ENCODE assay signal across 8 cellular contexts in the genomic region with DNA sequence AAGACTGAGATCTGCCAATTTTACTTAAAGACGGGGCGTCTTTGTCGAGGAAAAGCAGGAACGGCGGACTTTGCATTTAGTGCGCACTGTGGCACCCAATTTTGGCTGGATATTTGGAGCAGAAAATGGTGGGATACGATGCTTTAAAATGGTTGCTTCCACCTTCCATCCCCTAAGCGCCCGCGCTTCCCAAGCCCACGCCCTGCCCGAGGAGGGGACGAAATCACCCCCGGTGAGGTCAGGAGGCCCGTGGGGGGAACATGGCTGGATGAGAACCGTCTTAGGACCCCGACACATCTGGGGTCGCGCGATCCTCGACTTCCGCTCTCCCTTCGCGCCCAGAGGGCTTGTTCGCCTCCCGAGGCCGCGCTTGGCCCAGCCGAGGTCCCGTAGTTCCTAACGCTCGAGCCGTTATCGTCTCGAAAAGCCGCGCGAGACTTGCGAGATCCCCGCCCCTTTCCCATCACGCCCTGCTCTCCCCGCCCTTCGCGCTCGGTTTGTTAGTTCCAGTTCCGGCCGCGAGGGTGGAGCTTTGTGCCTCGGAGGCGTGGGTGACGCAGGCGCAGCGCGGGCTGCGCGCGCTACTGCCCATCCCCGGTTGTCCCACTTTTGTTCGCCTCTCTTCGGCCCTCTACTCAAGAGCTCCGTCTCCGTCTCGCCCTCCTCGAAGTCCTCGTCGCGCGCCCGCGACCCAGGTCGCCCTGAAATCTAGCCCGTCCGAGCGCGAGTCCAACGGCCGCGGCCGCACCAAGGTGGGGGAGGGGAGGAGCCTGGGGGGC. TPM values are rescaled to one million over a fixed set of nuclear protein-coding genes. Genes with fewer than 3 reads are reported as not detected.
DNase-seq lines count a peak whose midpoint lies in the region; ATAC-seq and TF ChIP-seq lines count a peak whose summit lies in the region.

SRRT (plus strand) TSS at position 527 of the 779 bp plus-strand sequence. CDS start 488 bp downstream, outside the sequence.

- CTCF ChIA-PET in Panc1 (lab: Charles Lee), result interaction anchor here (0.6 kb wide), 2 partner anchors 85 to 93 kb away, joined by 3 to 4 read pairs; no protein-coding TSS in a partner anchor

- H3K27ac ChIP-seq in Panc1 (ENCODE audit: low read length) (peak within 1 kb of the TSS; percentile 98), esophagus (ENCODE audit: low read depth in 2 of 2, low read length in 1 of 2) (peak within 1 kb of the TSS; percentile 98 to 99), muscle layer of colon (ENCODE audit: low read depth, low read length) (peak within 1 kb of the TSS; percentile 99)

- H3K27me3 ChIP-seq in Panc1 (ENCODE audit: control insufficient read depth, insufficient read depth, low read length) (no peaks in the 10 kb centered on the region), esophagus (ENCODE audit: control insufficient read depth in 1 of 2, insufficient read depth in 2 of 2, low read length in 2 of 2) (no peaks in the 10 kb centered on the region), muscle layer of colon (ENCODE audit: control insufficient read depth in 1 of 2, insufficient read depth in 2 of 2, low read length in 2 of 2) (no peaks in the 10 kb centered on the region)

- DNase-seq in DMS53 treated with DMSO at 0.1 percent for 48 hours (lab: John Stamatoyannopoulos, UW; ENCODE audit: unreplicated experiment), result peak; percentile 97
- peak; percentile 79 for DNase-seq in KG1 (lab: John Stamatoyannopoulos, UW)
- peak; percentile 96 for DNase-seq in Panc1 (ENCODE audit: low read depth, low spot score)
- DNase-seq in activated T-cell treated with anti-CD3 and anti-CD28 coated beads, Interleukin-2, amount 50 U/mL, for 4 hours, result peak; percentile 98
- peak; percentile 97 for DNase-seq in stimulated activated CD8-positive, alpha-beta memory T cell treated with anti-CD3 and anti-CD28 coated beads, Interleukin-7, amount 100 ng/mL, for 24 hours (ENCODE audit: low read depth)

- peaks cover 8% of the 10 kb centered on the region for H3K4me1 ChIP-seq in Panc1 (ENCODE audit: control insufficient read depth, insufficient read depth, low read length)
- no peaks in the 10 kb centered on the region for H3K4me1 ChIP-seq in esophagus (ENCODE audit: control insufficient read depth in 2 of 2, insufficient read depth in 2 of 2, low read length in 1 of 2)
- peaks cover 27% of the 10 kb centered on the region for H3K4me1 ChIP-seq in muscle layer of colon (ENCODE audit: insufficient read depth, low read length)

- H3K4me3 Mint-ChIP-seq in activated T-cell treated with anti-CD3 and anti-CD28 coated beads, Interleukin-2, amount 50 U/mL, for 4 hours, result peak within 1 kb of the TSS; percentile 99

- no peaks in the 10 kb centered on the region for H3K27me3 Mint-ChIP-seq in activated T-cell treated with anti-CD3 and anti-CD28 coated beads, Interleukin-2, amount 50 U/mL, for 4 hours (ENCODE audit: low read depth)

- no peaks in the 10 kb centered on the region for H3K9me3 Mint-ChIP-seq in activated T-cell treated with anti-CD3 and anti-CD28 coated beads, Interleukin-2, amount 50 U/mL, for 4 hours

- intact Hi-C loops in Panc1 (cut with micrococcal nuclease; ENCODE audit: unreplicated experiment), result no loop called here

- H3K4me1 Mint-ChIP-seq in activated T-cell treated with anti-CD3 and anti-CD28 coated beads, Interleukin-2, amount 50 U/mL, for 4 hours (ENCODE audit: low read depth), result peaks cover 48% of the 10 kb centered on the region

- peaks cover 28% of the 10 kb centered on the region for H3K36me3 Mint-ChIP-seq in activated T-cell treated with anti-CD3 and anti-CD28 coated beads, Interleukin-2, amount 50 U/mL, for 4 hours (ENCODE audit: insufficient read depth)

- H3K4me3 ChIP-seq in Panc1 (ENCODE audit: low read depth in 2 of 2, low read length in 2 of 2) (peak within 1 kb of the TSS; percentile 86 to 98), esophagus (ENCODE audit: low read depth in 1 of 2, low read length in 2 of 2) (peak within 1 kb of the TSS; percentile 87 to 90), muscle layer of colon (ENCODE audit: low read depth in 1 of 2, low read length in 2 of 2) (peak within 1 kb of the TSS; percentile 79 to 100)

- peak within 1 kb of the TSS; percentile 90 for H3K9ac ChIP-seq in muscle layer of colon (ENCODE audit: low read length)

- in situ Hi-C loops in Panc1 (cut with HindIII; ENCODE audit: low pct_unique_long_range_greater_than_20kb, low sequenced_read_pairs), result no loop called here

- BruUV-seq in Panc1 (replicated peaks; lab: Mats Ljungman, UMichigan), result TSS peak; percentile 99

- 2% methylated on average over 73 to 79 of the region's 79 CpGs for WGBS in esophagus, 2 donors

- POLR2A ChIA-PET in Panc1 (lab: Charles Lee), result interaction anchor here (0.6 to 1.1 kb wide), 10 partner anchors 12 to 697 kb away, joined by 3 to 10 read pairs (median 4); partner anchors contain the start of gene UFSP1

- H3K36me3 ChIP-seq in Panc1 (ENCODE audit: control insufficient read depth, insufficient read depth, low read length) (no peaks in the 10 kb centered on the region; the same call in none of the 2 replicates), esophagus (ENCODE audit: control insufficient read depth in 2 of 2, insufficient read depth in 2 of 2, low read length in 1 of 2) (peaks cover 0 to 22% of the 10 kb centered on the region in 2 donors), muscle layer of colon (ENCODE audit: insufficient read depth, low read length) (peaks cover 53% of the 10 kb centered on the region)

- ATAC-seq in GM21717 (IDR thresholded peaks at IDR 0.05; ENCODE audit: unreplicated experiment) (peak; percentile 74), Panc1 (peak; percentile 97)
- peak; percentile 95 to 96 for ATAC-seq in activated T-cell treated with anti-CD3 and anti-CD28 coated beads, Interleukin-2, amount 50 U/mL, for 4 hours

- H3K9me3 ChIP-seq in Panc1 (ENCODE audit: control insufficient read depth, insufficient read depth, low read depth, low read length), result no peaks in the 10 kb centered on the region
- H3K9me3 ChIP-seq in esophagus (ENCODE audit: control insufficient read depth in 2 of 2, insufficient read depth in 1 of 2, low read depth in 1 of 2, low read length in 1 of 2), result no peaks in the 10 kb centered on the region
- no peaks in the 10 kb centered on the region for H3K9me3 ChIP-seq in muscle layer of colon (ENCODE audit: low read length)

- TF ChIP-seq CTCF in Panc1 (IDR thresholded peaks at IDR 0.05), result no peak

RNA-seq across cellular contexts. Expression of gene SRRT, which starts in this region (rescaled TPM):
- total RNA-seq in Panc1 (2021; ENCODE audit: unreplicated experiment), result 248 TPM
- 234 TPM for polyA plus RNA-seq in Panc1 (2012; ENCODE audit: insufficient read length)
- total RNA-seq in activated T-cell treated with anti-CD3 and anti-CD28 coated beads, Interleukin-2, amount 50 U/mL, for 4 hours, result 100 to 1,000 TPM; 406 to 450 (median 436) TPM
- polyA plus RNA-seq in esophagus, result 100 to 1,000 TPM in 1 of 2 donors, 10 to 100 TPM in 1; 70.7 to 105 TPM

Comparison
In these comparisons a context has a peak if more than half of its experiments do, and no peak if none do; other contexts are left out.
1. Peak in every context shown above with its lines: DNase-seq, ATAC-seq, H3K4me3 ChIP-seq and H3K27ac ChIP-seq.